Comparison of ENCODE assay signal across 12 cellular contexts in the genomic region with DNA sequence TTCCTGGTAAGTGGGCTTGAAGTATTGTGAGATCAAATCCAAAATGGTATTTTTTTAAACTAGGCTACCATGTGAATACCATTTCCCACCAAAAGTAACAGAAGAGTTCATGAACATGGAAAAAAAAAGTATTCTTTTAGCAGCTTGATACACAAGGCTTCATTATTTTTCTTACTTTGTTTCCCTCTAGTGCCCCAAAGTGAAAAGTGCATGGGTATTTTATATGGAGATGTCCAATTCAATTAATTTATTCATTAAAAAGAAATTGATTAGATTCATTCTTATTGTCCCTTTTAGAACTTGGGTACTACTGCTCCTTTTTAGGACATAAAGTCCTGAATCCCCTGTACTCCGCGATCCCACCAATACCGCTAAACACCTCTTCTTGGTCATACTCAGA. TPM values are rescaled to one million over a fixed set of nuclear protein-coding genes. Genes with fewer than 3 reads are reported as not detected.
DNase-seq lines count a peak whose midpoint lies in the region; ATAC-seq and TF ChIP-seq lines count a peak whose summit lies in the region.
"Had no signal": no experiment of that assay in that cellular context is flagged by ENCODE, and none has a peak within 500 bp of the region (broad histone marks: within the 10 kb centered on the region; RNA-seq: fewer than 3 reads in every experiment).

No MANE protein-coding gene starts in this region.

- H2AFZ ChIP-seq in Karpas-422 (ENCODE audit: low read length): no peak overlapping the region

- peaks cover 9% of the 10 kb centered on the region for H3K4me1 Mint-ChIP-seq in CD4-positive, alpha-beta T cell (ENCODE audit: low read depth)
- H3K4me1 Mint-ChIP-seq: central memory CD8-positive, alpha-beta T cell had no signal

- H3K36me3 Mint-ChIP-seq in CD4-positive, alpha-beta T cell (ENCODE audit: low read depth): no peaks in the 10 kb centered on the region
- H3K36me3 Mint-ChIP-seq: activated CD8-positive, alpha-beta memory T cell treated with anti-CD3 and anti-CD28 coated beads, Interleukin-2, amount 10 ng/mL, durations not matched to agents 7 days and 5 days had no signal

- peaks cover 30% of the 10 kb centered on the region for H3K4me1 ChIP-seq in Karpas-422 (ENCODE audit: low read length)
- H3K4me1 ChIP-seq in adipocyte (ENCODE audit: control insufficient read depth, insufficient read depth, low read length): peaks cover 15% of the 10 kb centered on the region
- H3K4me1 ChIP-seq in lower lobe of right lung: peaks cover 4% of the 10 kb centered on the region

- no peaks in the 10 kb centered on the region for H3K9me2 ChIP-seq in Karpas-422 (replicated peaks; ENCODE audit: insufficient read depth, low read length)

- no peak overlapping the region for H3K4me3 Mint-ChIP-seq in CD4-positive, alpha-beta T cell
- H3K4me3 Mint-ChIP-seq: activated CD8-positive, alpha-beta memory T cell treated with anti-CD3 and anti-CD28 coated beads, Interleukin-2, amount 10 ng/mL, durations not matched to agents 7 days and 5 days; central memory CD8-positive, alpha-beta T cell had no signal

- no peaks in the 10 kb centered on the region for H3K9me3 Mint-ChIP-seq in CD4-positive, alpha-beta T cell
- H3K9me3 Mint-ChIP-seq: central memory CD8-positive, alpha-beta T cell had no signal

- H3K27me3 Mint-ChIP-seq in CD4-positive, alpha-beta T cell: peaks cover 3% of the 10 kb centered on the region

- DNase-seq in Karpas-422: peak; percentile 62
- DNase-seq in adipocyte (ENCODE audit: low read depth): peak; percentile 51
- DNase-seq in lower lobe of right lung: no peak
- no peak for DNase-seq in activated T-cell treated with anti-CD3 and anti-CD28 coated beads, Interleukin-2, amount 50 U/mL, for 48 hours
- DNase-seq in EL: no peak
- no peak for DNase-seq in NCI-H82 (lab: John Stamatoyannopoulos, UW)
- no peak for DNase-seq in CD4-positive, alpha-beta T cell
- DNase-seq: activated CD8-positive, alpha-beta memory T cell treated with anti-CD3 and anti-CD28 coated beads, Interleukin-2, amount 10 ng/mL, durations not matched to agents 7 days and 5 days; NCI-H1105 treated with DMSO at 0.1 percent for 48 hours; SHP77 treated with DMSO at 0.1 percent for 48 hours had no signal

- intact Hi-C loops in lower lobe of right lung (cut with DNase I): no loop called here
- intact Hi-C loops in CD4-positive, alpha-beta T cell (cut with DNase I, micrococcal nuclease): no loop called here

- POLR2A ChIA-PET in CD4-positive, alpha-beta T cell (lab: Charles Lee): no interaction called here

- CTCF ChIA-PET in CD4-positive, alpha-beta T cell (lab: Charles Lee): no interaction called here

- H4K20me1 ChIP-seq in Karpas-422 (ENCODE audit: insufficient read depth, low read depth, low read length): no peaks in the 10 kb centered on the region

- H3K27ac ChIP-seq in C4-2B (no peak overlapping the region), Karpas-422 (ENCODE audit: low read length) (no peak overlapping the region), lower lobe of right lung (no peak overlapping the region)
- no peak overlapping the region for H3K27ac ChIP-seq in CD4-positive, alpha-beta T cell (ENCODE audit: low read depth, low read length)

- H3K27me3 ChIP-seq in Karpas-422 (ENCODE audit: low read length): no peaks in the 10 kb centered on the region
- no peaks in the 10 kb centered on the region for H3K27me3 ChIP-seq in adipocyte (replicated peaks; ENCODE audit: control insufficient read depth, insufficient read depth, low read length)
- no peaks in the 10 kb centered on the region for H3K27me3 ChIP-seq in lower lobe of right lung (ENCODE audit: low read depth)
- H3K27me3 ChIP-seq in CD4-positive, alpha-beta T cell (ENCODE audit: control insufficient read depth, insufficient read depth, low read length): no peaks in the 10 kb centered on the region

- ATAC-seq in lower lobe of right lung: no peak
- no peak for ATAC-seq in CD4-positive, alpha-beta T cell (ENCODE audit: poor library complexity)
- ATAC-seq: activated CD8-positive, alpha-beta memory T cell treated with anti-CD3 and anti-CD28 coated beads, Interleukin-2, amount 10 ng/mL, durations not matched to agents 7 days and 5 days had no signal

- H3K79me2 ChIP-seq in Karpas-422 (ENCODE audit: low read length): no peaks in the 10 kb centered on the region

- peak; percentile 71 for TF ChIP-seq CTCF in C4-2B (conservative IDR thresholded peaks at IDR 0.05)
- peak; percentile 22 for TF ChIP-seq CTCF in lower lobe of right lung (IDR thresholded peaks at IDR 0.05)
- TF ChIP-seq CTCF in CD4-positive, alpha-beta T cell (IDR thresholded peaks at IDR 0.05): no peak

- H3K4me3 ChIP-seq in Karpas-422 (ENCODE audit: low read length) (no peak overlapping the region), adipocyte (ENCODE audit: low read length) (no peak overlapping the region), lower lobe of right lung (no peak overlapping the region)

- H3K9ac ChIP-seq in Karpas-422 (ENCODE audit: low read length) (no peak overlapping the region), adipocyte (ENCODE audit: low read length) (no peak overlapping the region)

- H3K36me3 ChIP-seq in Karpas-422 (ENCODE audit: insufficient read depth, low read length) (no peaks in the 10 kb centered on the region), adipocyte (ENCODE audit: control insufficient read depth, insufficient read depth, low read length, severe bottlenecking) (no peaks in the 10 kb centered on the region), lower lobe of right lung (no peaks in the 10 kb centered on the region)

- H3K9me3 ChIP-seq in Karpas-422 (ENCODE audit: low read length): no peaks in the 10 kb centered on the region
- no peaks in the 10 kb centered on the region for H3K9me3 ChIP-seq in adipocyte (ENCODE audit: control insufficient read depth, low read length)
- no peaks in the 10 kb centered on the region for H3K9me3 ChIP-seq in lower lobe of right lung
- no peaks in the 10 kb centered on the region for H3K9me3 ChIP-seq in CD4-positive, alpha-beta T cell (ENCODE audit: control insufficient read depth, low read length)

- no peak overlapping the region for H3K4me2 ChIP-seq in Karpas-422 (ENCODE audit: low read depth, low read length, poor library complexity, severe bottlenecking)

- H3K27ac Mint-ChIP-seq in CD4-positive, alpha-beta T cell: no peak overlapping the region
- H3K27ac Mint-ChIP-seq: activated CD8-positive, alpha-beta memory T cell treated with anti-CD3 and anti-CD28 coated beads, Interleukin-2, amount 10 ng/mL, durations not matched to agents 7 days and 5 days had no signal

RNA-seq across cellular contexts. Expression of gene SCEL, which starts 28.6 kb away (rescaled TPM):
- not detected in 2 replicates for total RNA-seq in Karpas-422 (2014; rRNA removed; shearing (Covaris generic); ENCODE audit: low replicate concordance)
- total RNA-seq in lower lobe of right lung: 54.8 TPM
- not detected for total RNA-seq in CD4-positive, alpha-beta T cell
- total RNA-seq: activated CD8-positive, alpha-beta memory T cell treated with anti-CD3 and anti-CD28 coated beads, Interleukin-2, amount 10 ng/mL, durations not matched to agents 7 days and 5 days had no signal

Comparison
In these comparisons a context has a peak if more than half of its experiments do, and no peak if none do; other contexts are left out.
1. DNase-seq: peak in Karpas-422 (single experiment) and adipocyte (single experiment); none in lower lobe of right lung (single experiment), activated T-cell treated with anti-CD3 and anti-CD28 coated beads, Interleukin-2, amount 50 U/mL, for 48 hours (0 of 2), EL (single experiment), NCI-H82 (single experiment) and CD4-positive, alpha-beta T cell (0 of 10).
2. RNA of gene SCEL, which starts 28.6 kb away (total RNA-seq): 54.8 TPM in lower lobe of right lung (single experiment); not detected in Karpas-422 and not detected in CD4-positive, alpha-beta T cell; every median in the first group is over 10 times any median in the second.